In the genomic region with DNA sequence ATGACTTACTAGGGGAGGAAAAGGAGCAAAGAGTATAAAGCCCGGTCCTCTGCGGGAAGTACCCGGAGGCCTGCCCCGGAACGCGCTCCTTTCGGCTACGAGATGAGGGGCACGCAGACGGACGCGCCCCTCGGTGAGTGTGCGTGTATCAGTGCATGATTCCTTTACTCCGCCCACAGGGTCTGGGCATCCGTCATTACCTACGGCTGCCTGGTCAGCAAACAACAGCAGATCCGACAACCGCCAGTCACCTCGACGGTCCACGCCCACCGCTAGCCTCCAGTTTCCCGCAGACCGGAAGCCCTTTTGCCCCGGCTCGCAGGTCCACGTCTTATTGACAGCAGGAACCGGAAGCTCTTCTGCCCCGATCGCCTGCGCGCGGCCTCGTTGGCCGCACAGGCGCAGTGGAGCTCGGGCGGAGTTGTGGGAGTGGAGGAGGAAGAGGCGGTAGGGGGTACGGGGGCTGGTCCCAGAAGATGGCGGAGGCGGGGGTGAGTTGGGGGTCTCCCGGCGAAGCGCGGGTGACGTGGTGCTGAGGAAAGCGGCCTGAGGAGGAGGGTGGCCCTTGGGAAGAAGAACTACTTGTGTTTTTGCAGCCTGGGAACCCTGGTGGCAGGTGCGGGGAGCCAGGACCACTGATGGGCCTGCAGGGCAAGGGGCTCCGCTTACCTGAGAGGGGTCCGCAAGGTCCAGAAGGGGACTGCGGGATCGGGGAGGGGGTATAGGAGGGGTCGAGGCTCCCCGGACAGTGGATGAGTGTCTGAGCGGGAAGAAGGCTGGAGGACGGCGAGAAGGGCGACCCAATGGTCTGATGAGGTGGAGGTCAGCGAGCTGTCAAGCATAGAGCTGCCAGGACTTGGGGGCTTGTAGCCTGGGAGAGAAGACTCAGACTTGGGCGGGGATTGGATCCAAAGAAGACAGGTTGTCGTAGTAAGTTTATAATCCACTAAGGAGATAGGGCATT, we compare ENCODE assay signal across 8 cellular contexts. TPM values are rescaled to one million over a fixed set of nuclear protein-coding genes. Genes with fewer than 3 reads are reported as not detected.
DNase-seq lines count a peak whose midpoint lies in the region; ATAC-seq and TF ChIP-seq lines count a peak whose summit lies in the region.

INSIG2 (plus strand) TSS at position 421 of the 964 bp plus-strand sequence. CDS start 8,086 bp downstream, outside the sequence.

- peak; percentile 97 for ATAC-seq in HG03196 (IDR thresholded peaks at IDR 0.05; ENCODE audit: unreplicated experiment)
- ATAC-seq in activated B cell treated with CpG ODN at 0.5 μM for 24 hours (ENCODE audit: low read depth): peak; percentile 84

- DNase-seq in AG09319 (ENCODE audit: extremely low read depth, low read depth) (peak; percentile 80), NCI-H345 (lab: John Stamatoyannopoulos, UW) (peak; percentile 99), activated B cell treated with CpG ODN at 0.5 μM for 24 hours (peak; percentile 88), islet precursor cell (peak; percentile 100)
- peak; percentile 82 for DNase-seq in central memory CD4-positive, alpha-beta T cell
- DNase-seq in stimulated activated CD4-positive, alpha-beta T cell treated with anti-CD3 and anti-CD28 coated beads, Interleukin-12 subunit alpha, Interleukin-12 subunit beta, amount 100 ng/mL, for 48 hours (ENCODE audit: low read depth in 2 of 3, low spot score in 1 of 3): peak; percentile 85 to 91 (median 89)

- CTCF ChIA-PET in activated B cell treated with CpG ODN at 0.5 μM for 24 hours (lab: Charles Lee): interaction anchor here (0.7 to 1.7 kb wide), 4 partner anchors 41 to 85 kb away, joined by 3 to 7 read pairs (median 3); no protein-coding TSS in a partner anchor

- H3K36me3 Mint-ChIP-seq in activated B cell treated with CpG ODN at 0.5 μM for 24 hours (ENCODE audit: low read depth): peaks cover 9% of the 10 kb centered on the region

- peak; percentile 65 for TF ChIP-seq POLR2A in GM18951 (IDR thresholded peaks at IDR 0.05; ENCODE audit: extremely low read depth, insufficient read depth, insufficient read length)

- POLR2A ChIA-PET in activated B cell treated with CpG ODN at 0.5 μM for 24 hours (lab: Charles Lee): interaction anchor here (0.9 to 1.9 kb wide), 11 partner anchors 11 to 1672 kb away, joined by 3 to 18 read pairs (median 6); partner anchors contain the start of genes CCDC93, DDX18 and PTPN4

- no peaks in the 10 kb centered on the region for H3K9me3 Mint-ChIP-seq in activated B cell treated with CpG ODN at 0.5 μM for 24 hours

- in situ Hi-C loops in GM18951 (cut with MboI; ENCODE audit: low sequenced_read_pairs, unreplicated experiment): no loop called here

- peak within 1 kb of the TSS; percentile 84 for H3K27ac Mint-ChIP-seq in activated B cell treated with CpG ODN at 0.5 μM for 24 hours

- peak within 1 kb of the TSS; percentile 94 for H3K4me3 Mint-ChIP-seq in activated B cell treated with CpG ODN at 0.5 μM for 24 hours

- intact Hi-C loops in activated B cell treated with CpG ODN at 0.5 μM for 24 hours (cut with micrococcal nuclease): loop anchor here (1.0 to 2.0 kb wide), 7 partner anchors 16 to 1670 kb away; partner anchors contain the start of genes C2orf76, CCDC93, DBI and DDX18

- peaks cover 32% of the 10 kb centered on the region for H3K4me1 Mint-ChIP-seq in activated B cell treated with CpG ODN at 0.5 μM for 24 hours

- no peaks in the 10 kb centered on the region for H3K27me3 Mint-ChIP-seq in activated B cell treated with CpG ODN at 0.5 μM for 24 hours

- TF ChIP-seq CTCF in AG09319 (IDR thresholded peaks at IDR 0.05; ENCODE audit: low read depth, low read length) (peak; percentile 1; the same call in 1 of the 2 replicates), activated B cell treated with CpG ODN at 0.5 μM for 24 hours (IDR thresholded peaks at IDR 0.05) (no peak)

RNA-seq across cellular contexts. Expression of gene INSIG2, which starts in this region (rescaled TPM):
- total RNA-seq in activated B cell treated with CpG ODN at 0.5 μM for 24 hours: 16.8 and 16.9 TPM in 2 replicates

Comparison
In these comparisons a context has a peak if more than half of its experiments do, and no peak if none do; other contexts are left out.
1. Peak in every context shown above with its lines: DNase-seq and ATAC-seq.